Comparison of ENCODE assay signal across 16 cellular contexts in the genomic region with DNA sequence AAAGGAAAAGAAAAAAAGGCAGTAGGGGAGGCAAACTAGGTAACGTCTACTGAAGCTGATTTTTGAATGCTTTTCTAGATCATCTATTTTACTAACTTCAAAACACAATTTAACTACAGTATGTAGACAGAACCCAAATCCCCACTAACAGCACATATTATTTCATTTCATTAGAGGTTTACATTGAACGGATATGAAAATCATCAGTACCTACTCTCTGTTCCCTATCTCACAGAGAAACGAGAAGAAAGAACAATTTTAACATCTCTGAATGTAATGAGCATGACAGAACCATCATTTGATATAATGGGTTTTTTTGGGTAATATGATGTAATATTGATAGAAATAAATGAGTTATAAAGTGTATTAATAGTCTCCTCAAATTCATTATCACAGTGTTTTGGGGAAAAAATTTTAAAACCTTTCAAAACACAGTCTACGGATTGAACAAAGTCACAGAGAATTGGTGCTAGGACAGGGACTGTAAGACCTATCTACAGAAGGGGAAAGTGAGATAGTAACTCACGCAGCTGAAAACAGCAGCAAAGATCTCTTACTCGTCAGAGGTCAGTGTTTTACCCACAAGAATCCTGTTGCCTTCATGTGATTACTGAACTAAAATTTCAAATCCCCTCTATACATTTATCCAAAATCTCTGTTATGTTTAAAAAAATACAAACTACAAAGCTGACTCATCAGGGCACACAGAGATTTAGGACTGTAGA.
"Had no signal": no experiment of that assay in that cellular context is flagged by ENCODE, and none has a peak within 500 bp of the region (broad histone marks: within the 10 kb centered on the region; RNA-seq: fewer than 3 reads in every experiment).

No MANE protein-coding gene starts in this region.

- H3K4me3 ChIP-seq: ascending aorta, breast epithelium had no signal

- H3K4me1 Mint-ChIP-seq: activated T-helper 17 cell treated with anti-CD3 and anti-CD28 coated beads, Interleukin-2, amount 50 U/mL, for 72 hours had no signal

- DNase-seq: activated CD4-positive, CD25-positive, alpha-beta regulatory T cell treated with anti-CD3 and anti-CD28 coated beads, Interleukin-2, amount 50 U/mL, for 72 hours; activated naive CD4-positive, alpha-beta T cell treated with Interleukin-2 at 50 U/mL for 16 hours; activated T-cell treated with anti-CD3 and anti-CD28 coated beads for 4 hours; cerebellar nuclear complex; effector CD8-positive, alpha-beta T cell; foreskin fibroblast; glutamatergic neuron; immature natural killer cell; mesendoderm; natural killer cell; retina; stimulated activated CD4-positive, alpha-beta T cell treated with anti-CD3 and anti-CD28 coated beads, Interleukin-12 subunit alpha, Interleukin-12 subunit beta, amount 100 ng/mL, for 4 hours had no signal

- H3K4me1 ChIP-seq: ascending aorta, breast epithelium had no signal

- H3K27me3 Mint-ChIP-seq: activated T-helper 17 cell treated with anti-CD3 and anti-CD28 coated beads, Interleukin-2, amount 50 U/mL, for 72 hours had no signal

- ATAC-seq: activated T-helper 17 cell treated with anti-CD3 and anti-CD28 coated beads, Interleukin-2, amount 50 U/mL, for 72 hours; natural killer cell; stimulated activated effector memory CD8-positive, alpha-beta T cell treated with anti-CD3 and anti-CD28 coated beads, Interleukin-12 subunit alpha, Interleukin-12 subunit beta, amount 100 ng/mL, for 72 hours had no signal

- H3K27me3 ChIP-seq: ascending aorta, breast epithelium had no signal

- H3K9me3 ChIP-seq: ascending aorta, breast epithelium had no signal

- H3K27ac Mint-ChIP-seq: activated T-helper 17 cell treated with anti-CD3 and anti-CD28 coated beads, Interleukin-2, amount 50 U/mL, for 72 hours; stimulated activated effector memory CD8-positive, alpha-beta T cell treated with anti-CD3 and anti-CD28 coated beads, Interleukin-12 subunit alpha, Interleukin-12 subunit beta, amount 100 ng/mL, for 72 hours had no signal

- H3K4me3 Mint-ChIP-seq: activated T-helper 17 cell treated with anti-CD3 and anti-CD28 coated beads, Interleukin-2, amount 50 U/mL, for 72 hours; immature natural killer cell; natural killer cell; stimulated activated effector memory CD8-positive, alpha-beta T cell treated with anti-CD3 and anti-CD28 coated beads, Interleukin-12 subunit alpha, Interleukin-12 subunit beta, amount 100 ng/mL, for 72 hours had no signal

- H3K27ac ChIP-seq: ascending aorta, breast epithelium had no signal

- H3K9me3 Mint-ChIP-seq: activated T-helper 17 cell treated with anti-CD3 and anti-CD28 coated beads, Interleukin-2, amount 50 U/mL, for 72 hours; immature natural killer cell; natural killer cell; stimulated activated effector memory CD8-positive, alpha-beta T cell treated with anti-CD3 and anti-CD28 coated beads, Interleukin-12 subunit alpha, Interleukin-12 subunit beta, amount 100 ng/mL, for 72 hours had no signal
